8 cellular contexts compared by ENCODE assay signal in the genomic region with DNA sequence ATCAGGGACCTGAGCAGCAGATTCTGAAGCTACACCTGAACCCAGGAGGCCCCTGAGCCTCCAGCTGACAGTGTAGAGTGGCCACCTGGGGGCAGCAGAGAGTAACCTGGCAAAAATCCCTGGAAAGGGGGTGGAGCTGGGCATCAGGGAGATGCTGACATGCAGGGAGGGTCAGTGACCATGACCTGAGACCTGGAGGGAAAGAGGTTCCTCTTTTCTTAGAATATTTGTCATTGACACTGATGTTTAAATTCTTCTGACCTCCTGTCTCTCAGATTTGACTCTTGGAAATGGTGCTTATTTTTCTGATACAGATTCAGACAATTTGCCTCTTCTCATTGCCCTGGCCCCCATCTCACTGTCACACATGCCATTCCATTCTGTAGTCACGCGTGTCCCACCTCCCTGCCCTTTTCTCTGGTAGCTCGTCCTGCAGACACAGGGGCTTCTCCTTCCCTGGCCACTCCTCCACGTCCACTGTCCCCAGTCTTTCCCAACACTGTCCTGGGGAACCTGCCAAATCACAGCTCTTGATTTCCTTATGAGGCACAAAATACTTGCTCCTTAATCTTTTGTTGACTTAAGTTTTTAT.
DNase-seq lines count a peak whose midpoint lies in the region; ATAC-seq and TF ChIP-seq lines count a peak whose summit lies in the region.

No MANE protein-coding gene starts in this region.

- no peak overlapping the region for H3K4me3 ChIP-seq in Caco-2 (ENCODE audit: low read depth, low read length)
- H3K4me3 ChIP-seq in liver (ENCODE audit: low read depth in 1 of 3, low read length in 3 of 3) = no peak overlapping the region

- H3K9ac ChIP-seq in liver (ENCODE audit: low read depth in 1 of 2, low read length in 2 of 2) = no peak overlapping the region

- H3K27ac Mint-ChIP-seq in Caco-2 (ENCODE audit: unreplicated experiment) = no peak overlapping the region
- H3K27ac Mint-ChIP-seq in HFFc6 = no peak overlapping the region
- no peak overlapping the region for H3K27ac Mint-ChIP-seq in T-helper 2 cell treated with Interferon-gamma antibody and Interleukin-4, amounts not matched to agents 5 μg/mL and 100 μg/mL, for 36 hours

- no peaks in the 10 kb centered on the region for H3K4me1 Mint-ChIP-seq in Caco-2 (ENCODE audit: low read depth, unreplicated experiment)
- H3K4me1 Mint-ChIP-seq in HFFc6 (ENCODE audit: low read depth) = no peaks in the 10 kb centered on the region
- no peaks in the 10 kb centered on the region for H3K4me1 Mint-ChIP-seq in T-helper 2 cell treated with Interferon-gamma antibody and Interleukin-4, amounts not matched to agents 5 μg/mL and 100 μg/mL, for 36 hours (ENCODE audit: low read depth)

- DNase-seq in Caco-2 (peak; percentile 66 to 81), HFFc6 (peak; percentile 27), T47D (ENCODE audit: low read depth in 1 of 2, low spot score in 1 of 2) (peak; percentile 8 to 59), T1000 (lab: John Stamatoyannopoulos, UW) (no peak)
- peak; percentile 25 for DNase-seq in T-helper 2 cell treated with Interferon-gamma antibody and Interleukin-4, amounts not matched to agents 5 μg/mL and 100 μg/mL, for 36 hours (ENCODE audit: low spot score)
- peak; percentile 59 for DNase-seq in stimulated activated naive CD8-positive, alpha-beta T cell treated with anti-CD3 and anti-CD28 coated beads, Interleukin-15, Interleukin-2, amounts not matched to agents 100 U/mL and 50 U/mL, for 24 hours

- TF ChIP-seq CTCF in Caco-2 (IDR thresholded peaks at IDR 0.05; ENCODE audit: insufficient read depth in 1 of 2, low read depth in 1 of 2, low read length in 1 of 2, severe bottlenecking in 1 of 2, unreplicated experiment in 1 of 2) (peak; percentile 88 to 95), HFFc6 (IDR thresholded peaks at IDR 0.05) (peak; percentile 90), liver (IDR thresholded peaks at IDR 0.05; ENCODE audit: low read depth, low read length, missing input control) (peak; percentile 72)

- intact Hi-C loops in Caco-2 (cut with micrococcal nuclease; ENCODE audit: unreplicated experiment) = loop anchor here (1.0 kb wide), 2 partner anchors 16 to 107 kb away; no protein-coding TSS in a partner anchor

- H3K27ac ChIP-seq in liver (ENCODE audit: low read depth in 1 of 2, low read length in 2 of 2) = no peak overlapping the region

- TF ChIP-seq RAD21 in liver (IDR thresholded peaks at IDR 0.05) = peak; percentile 62 to 74

- WGBS in liver = 40% methylated on average over 4 of the region's 4 CpGs

- no peaks in the 10 kb centered on the region for H3K36me3 ChIP-seq in Caco-2 (ENCODE audit: control insufficient read depth, insufficient read depth, low read length)
- H3K36me3 ChIP-seq in liver (ENCODE audit: control insufficient read depth in 4 of 4, insufficient read depth in 3 of 4, low read depth in 1 of 4, low read length in 3 of 4) = no peaks in the 10 kb centered on the region

- CTCF ChIA-PET in Caco-2 (lab: Charles Lee) = interaction anchor here (0.6 to 3.0 kb wide), 25 partner anchors 8 to 556 kb away, joined by 3 to 40 read pairs (median 4); no protein-coding TSS in a partner anchor

- no peak overlapping the region for H3K4me3 Mint-ChIP-seq in Caco-2 (ENCODE audit: unreplicated experiment)
- no peak overlapping the region for H3K4me3 Mint-ChIP-seq in HFFc6
- H3K4me3 Mint-ChIP-seq in T-helper 2 cell treated with Interferon-gamma antibody and Interleukin-4, amounts not matched to agents 5 μg/mL and 100 μg/mL, for 36 hours = no peak overlapping the region

- POLR2A ChIA-PET in Caco-2 (lab: Charles Lee) = no interaction called here

- H3K9me3 ChIP-seq in Caco-2 (no peaks in the 10 kb centered on the region), liver (ENCODE audit: control insufficient read depth in 4 of 4, low read length in 3 of 4) (no peaks in the 10 kb centered on the region)

- H3K9me3 Mint-ChIP-seq in Caco-2 (ENCODE audit: unreplicated experiment) = no peaks in the 10 kb centered on the region
- no peaks in the 10 kb centered on the region for H3K9me3 Mint-ChIP-seq in HFFc6
- H3K9me3 Mint-ChIP-seq in T-helper 2 cell treated with Interferon-gamma antibody and Interleukin-4, amounts not matched to agents 5 μg/mL and 100 μg/mL, for 36 hours = no peaks in the 10 kb centered on the region

- BruUV-seq in Caco-2 (replicated peaks; lab: Mats Ljungman, UMichigan) = no TSS peak

- no peak for ATAC-seq in stimulated activated naive CD8-positive, alpha-beta T cell treated with anti-CD3 and anti-CD28 coated beads, Interleukin-15, Interleukin-2, amounts not matched to agents 100 U/mL and 50 U/mL, for 24 hours
- ATAC-seq in GM19395 (IDR thresholded peaks at IDR 0.05; ENCODE audit: unreplicated experiment) = no peak

- H3K27me3 ChIP-seq in Caco-2 (replicated peaks; ENCODE audit: control insufficient read depth, insufficient read depth, low read length) = no peaks in the 10 kb centered on the region
- no peaks in the 10 kb centered on the region for H3K27me3 ChIP-seq in liver (ENCODE audit: control insufficient read depth in 4 of 4, insufficient read depth in 4 of 4, low read length in 3 of 4)

- no peaks in the 10 kb centered on the region for H3K4me1 ChIP-seq in Caco-2
- H3K4me1 ChIP-seq in liver (ENCODE audit: control insufficient read depth in 4 of 4, insufficient read depth in 4 of 4, low read length in 3 of 4) = peaks cover 0 to 4% (median 2%) of the 10 kb centered on the region in 4 donors

- H3K27me3 Mint-ChIP-seq in Caco-2 (ENCODE audit: insufficient read depth, unreplicated experiment) (peaks cover 3% of the 10 kb centered on the region), HFFc6 (ENCODE audit: insufficient read depth) (peaks cover 21% of the 10 kb centered on the region)
- H3K27me3 Mint-ChIP-seq in T-helper 2 cell treated with Interferon-gamma antibody and Interleukin-4, amounts not matched to agents 5 μg/mL and 100 μg/mL, for 36 hours (ENCODE audit: low read depth) = peaks cover 9% of the 10 kb centered on the region

- no peaks in the 10 kb centered on the region for H3K36me3 Mint-ChIP-seq in Caco-2 (ENCODE audit: insufficient read depth, unreplicated experiment)
- H3K36me3 Mint-ChIP-seq in HFFc6 (ENCODE audit: low read depth) = no peaks in the 10 kb centered on the region
- no peaks in the 10 kb centered on the region for H3K36me3 Mint-ChIP-seq in T-helper 2 cell treated with Interferon-gamma antibody and Interleukin-4, amounts not matched to agents 5 μg/mL and 100 μg/mL, for 36 hours (ENCODE audit: low read depth)

- in situ Hi-C loops in T47D (cut with HindIII; ENCODE audit: low pct_unique_long_range_greater_than_20kb, low sequenced_read_pairs) = no loop called here

TF ChIP-seq in liver, 16 proteins besides CTCF, POLR2A, EP300 and RAD21:
- peak; percentile 60 for TF ChIP-seq NR2F2 (IDR thresholded peaks at IDR 0.05)
- TF ChIP-seq RXRA (IDR thresholded peaks at IDR 0.05) = peak; percentile 48 to 65
- TF ChIP-seq FOXA2 (IDR thresholded peaks at IDR 0.05) = no peak
- TF ChIP-seq SP1 (IDR thresholded peaks at IDR 0.05) = no peak
- TF ChIP-seq HNF4G (IDR thresholded peaks at IDR 0.05) = no peak
- TF ChIP-seq FOXA1 (IDR thresholded peaks at IDR 0.05) = no peak
- peak; percentile 21 to 36 for TF ChIP-seq HNF4A (conservative IDR thresholded peaks at IDR 0.05)
